ENCODE assay signal across 20 cellular contexts in the genomic region with DNA sequence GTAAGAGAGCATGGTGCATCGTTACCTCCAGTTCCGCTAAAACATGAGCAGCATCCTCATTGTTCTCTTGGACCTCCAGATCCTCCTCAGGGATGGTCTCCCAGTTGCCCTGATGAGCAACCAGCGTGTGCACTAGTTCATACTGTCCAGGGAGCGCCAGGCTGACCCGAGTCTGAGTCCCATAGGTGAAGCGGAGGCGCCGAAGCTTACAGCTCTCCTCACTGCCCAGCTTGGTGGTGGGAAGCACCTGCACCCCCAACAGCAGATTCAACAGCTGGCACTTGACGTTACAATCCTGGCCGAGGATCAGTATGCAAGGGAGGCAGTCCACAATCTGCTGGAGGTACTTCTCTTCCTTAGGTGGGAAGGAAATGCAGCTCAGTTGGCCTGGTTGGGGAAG.
"Had no signal": no experiment of that assay in that cellular context is flagged by ENCODE, and none has a peak within 500 bp of the region (broad histone marks: within the 10 kb centered on the region; RNA-seq: fewer than 3 reads in every experiment).

No MANE protein-coding gene starts in this region.

- H3K9me3 Mint-ChIP-seq: activated B cell treated with CpG ODN at 0.5 μM for 24 hours; activated CD4-positive, alpha-beta memory T cell treated with anti-CD3 and anti-CD28 coated beads for 36 hours; activated naive CD4-positive, alpha-beta T cell treated with anti-CD3 and anti-CD28 coated beads for 36 hours; memory B cell; naive thymus-derived CD8-positive, alpha-beta T cell had no signal

- H3K27ac ChIP-seq: ascending aorta, coronary artery, heart left ventricle, tibial nerve had no signal

- H3K27me3 Mint-ChIP-seq: activated B cell treated with CpG ODN at 0.5 μM for 24 hours; activated CD4-positive, alpha-beta memory T cell treated with anti-CD3 and anti-CD28 coated beads for 36 hours; activated CD8-positive, alpha-beta memory T cell treated with anti-CD3 and anti-CD28 coated beads, Interleukin-2, amount 10 ng/mL, durations not matched to agents 7 days and 5 days; memory B cell; naive thymus-derived CD8-positive, alpha-beta T cell had no signal

- H3K4me3 ChIP-seq: ascending aorta, coronary artery, esophagus muscularis mucosa, gastroesophageal sphincter, heart left ventricle, tibial nerve had no signal

- H3K9me3 ChIP-seq: ascending aorta, esophagus muscularis mucosa, gastroesophageal sphincter, heart left ventricle, tibial nerve had no signal

- ATAC-seq: activated CD8-positive, alpha-beta memory T cell treated with anti-CD3 and anti-CD28 coated beads, Interleukin-2, amount 10 ng/mL, durations not matched to agents 7 days and 5 days; gastroesophageal sphincter; heart left ventricle; naive thymus-derived CD8-positive, alpha-beta T cell had no signal

- H3K27ac Mint-ChIP-seq: activated B cell treated with CpG ODN at 0.5 μM for 24 hours; activated CD4-positive, alpha-beta memory T cell treated with anti-CD3 and anti-CD28 coated beads for 36 hours; activated naive CD4-positive, alpha-beta T cell treated with anti-CD3 and anti-CD28 coated beads for 36 hours; memory B cell had no signal

- DNase-seq: activated B cell treated with CpG ODN at 0.5 μM for 24 hours; activated CD4-positive, alpha-beta memory T cell treated with anti-CD3 and anti-CD28 coated beads for 36 hours; activated CD4-positive, alpha-beta T cell treated with anti-CD3 and anti-CD28 coated beads for 4 hours; activated CD8-positive, alpha-beta memory T cell treated with anti-CD3 and anti-CD28 coated beads, Interleukin-2, amount 10 ng/mL, durations not matched to agents 7 days and 5 days; activated naive CD4-positive, alpha-beta T cell treated with anti-CD3 and anti-CD28 coated beads for 36 hours; effector CD8-positive, alpha-beta T cell; heart left ventricle; naive thymus-derived CD8-positive, alpha-beta T cell; occipital lobe; retina; stimulated activated CD4-positive, alpha-beta T cell treated with anti-CD3 and anti-CD28 coated beads, Interleukin-12 subunit alpha, Interleukin-12 subunit beta, amount 100 ng/mL, for 4 hours; stimulated activated CD4-positive, alpha-beta T cell treated with anti-CD3 and anti-CD28 coated beads, Interleukin-1b, Interleukin-23, amount 100 ng/mL, for 48 hours; stimulated activated CD8-positive, alpha-beta memory T cell treated with anti-CD3 and anti-CD28 coated beads, Interleukin-4, amount 100 ng/mL, for 48 hours; stimulated activated naive CD4-positive, alpha-beta T cell treated with Interleukin-2 at 50 U/mL for 16 hours had no signal

- H3K27me3 ChIP-seq: ascending aorta, esophagus muscularis mucosa, gastroesophageal sphincter, heart left ventricle, tibial nerve had no signal

- H3K4me3 Mint-ChIP-seq: activated B cell treated with CpG ODN at 0.5 μM for 24 hours; activated CD4-positive, alpha-beta memory T cell treated with anti-CD3 and anti-CD28 coated beads for 36 hours; activated CD8-positive, alpha-beta memory T cell treated with anti-CD3 and anti-CD28 coated beads, Interleukin-2, amount 10 ng/mL, durations not matched to agents 7 days and 5 days; activated naive CD4-positive, alpha-beta T cell treated with anti-CD3 and anti-CD28 coated beads for 36 hours; memory B cell; naive thymus-derived CD8-positive, alpha-beta T cell had no signal
